9 cellular contexts compared by ENCODE assay signal in genomic region chr18:63339920-63340484, GRCh38. TPM values are rescaled to one million over a fixed set of nuclear protein-coding genes. Genes with fewer than 3 reads are reported as not detected.
A peak's percentile ranks its signal among the peaks of the same experiment; 100 is the strongest.
DNase-seq lines count a peak whose midpoint lies in the region; ATAC-seq and TF ChIP-seq lines count a peak whose summit lies in the region.
"Had no signal": no experiment of that assay in that cellular context is flagged by ENCODE, and none has a peak within 500 bp of the region (broad histone marks: within the 10 kb centered on the region; RNA-seq: fewer than 3 reads in every experiment).

No MANE protein-coding gene starts in this region.

- BruUV-seq in Panc1 (replicated peaks; lab: Mats Ljungman, UMichigan): no TSS peak

- intact Hi-C loops in Panc1 (cut with micrococcal nuclease; ENCODE audit: unreplicated experiment): no loop called here

- in situ Hi-C loops in HAP-1 (cut with MboI; ENCODE audit: low sequenced_read_pairs) (loop anchor here (10.0 kb wide), 1 partner anchor 95 kb away; no protein-coding TSS in a partner anchor), Panc1 (cut with HindIII; ENCODE audit: low pct_unique_long_range_greater_than_20kb, low sequenced_read_pairs) (no loop called here), brain microvascular endothelial cell (cut with HindIII; ENCODE audit: low pct_ligation_motif_present, low sequenced_read_pairs) (no loop called here)

- H3K27me3 ChIP-seq in HAP-1 (ENCODE audit: low read depth): no peaks in the 10 kb centered on the region
- no peaks in the 10 kb centered on the region for H3K27me3 ChIP-seq in Panc1 (ENCODE audit: control insufficient read depth, insufficient read depth, low read length)
- H3K27me3 ChIP-seq in brain microvascular endothelial cell (replicated peaks): no peaks in the 10 kb centered on the region
- H3K27me3 ChIP-seq in lung (ENCODE audit: control insufficient read depth, insufficient read depth): no peaks in the 10 kb centered on the region
- H3K27me3 ChIP-seq: SJSA1 had no signal

- H3K27ac ChIP-seq in Panc1 (ENCODE audit: low read length): no peak overlapping the region
- H3K27ac ChIP-seq in brain microvascular endothelial cell: no peak overlapping the region
- no peak overlapping the region for H3K27ac ChIP-seq in lung (ENCODE audit: low read depth in 1 of 2, low read length in 1 of 2)
- H3K27ac ChIP-seq: SJSA1 had no signal

- ATAC-seq in Panc1 (no peak), lung (ENCODE audit: insufficient read depth, low FRiP score) (no peak)

- CTCF ChIA-PET in Panc1 (lab: Charles Lee): interaction anchor here (0.6 kb wide), 1 partner anchor 191 kb away, joined by 3 read pairs; no protein-coding TSS in a partner anchor

- WGBS in lung, 2 donors: 35% methylated on average over 4 of the region's 4 CpGs

- DNase-seq in COR-L47 (lab: John Stamatoyannopoulos, UW) (peak; percentile 80), HAP-1 (ENCODE audit: low spot score in 2 of 2) (peak; percentile 43 to 71), Panc1 (ENCODE audit: low read depth, low spot score) (no peak), brain microvascular endothelial cell (no peak), lung (ENCODE audit: low spot score) (no peak), mesenteric fat pad (ENCODE audit: low spot score) (no peak), A172 (ENCODE audit: low spot score) (no peak), islet precursor cell (no peak)

- peaks cover 46% of the 10 kb centered on the region for H3K36me3 ChIP-seq in HAP-1 (replicated peaks)
- no peaks in the 10 kb centered on the region; the same call in 1 of the 2 replicates for H3K36me3 ChIP-seq in Panc1 (ENCODE audit: control insufficient read depth, insufficient read depth, low read length)
- peaks cover 47% of the 10 kb centered on the region for H3K36me3 ChIP-seq in brain microvascular endothelial cell (replicated peaks)
- H3K36me3 ChIP-seq in lung (ENCODE audit: control insufficient read depth in 2 of 2, insufficient read depth in 2 of 2, low read length in 2 of 2): peaks cover 25 to 33% of the 10 kb centered on the region in 2 donors

- peaks cover 9% of the 10 kb centered on the region for H3K4me1 ChIP-seq in HAP-1
- H3K4me1 ChIP-seq in Panc1 (ENCODE audit: control insufficient read depth, insufficient read depth, low read length): no peaks in the 10 kb centered on the region
- H3K4me1 ChIP-seq in lung (ENCODE audit: control insufficient read depth in 2 of 2, insufficient read depth in 2 of 2, low read length in 2 of 2): no peaks in the 10 kb centered on the region

- H3K4me3 ChIP-seq in HAP-1 (no peak overlapping the region), Panc1 (ENCODE audit: low read depth in 2 of 2, low read length in 2 of 2) (no peak overlapping the region), brain microvascular endothelial cell (ENCODE audit: low read depth, low read length) (no peak overlapping the region), lung (no peak overlapping the region)
- H3K4me3 ChIP-seq: SJSA1 had no signal

- POLR2A ChIA-PET in Panc1 (lab: Charles Lee): no interaction called here

- TF ChIP-seq CTCF in Panc1 (IDR thresholded peaks at IDR 0.05): peak; percentile 51; the same call in 1 of the 2 replicates
- peak; percentile 69 for TF ChIP-seq CTCF in brain microvascular endothelial cell (IDR thresholded peaks at IDR 0.05; ENCODE audit: low read depth, low read length, missing control alignments)
- TF ChIP-seq CTCF in lung (IDR thresholded peaks at IDR 0.05; ENCODE audit: control extremely low read depth, extremely low read depth): peak; percentile 8

- H3K9me3 ChIP-seq in HAP-1 (no peaks in the 10 kb centered on the region), Panc1 (ENCODE audit: control insufficient read depth, insufficient read depth, low read depth, low read length) (no peaks in the 10 kb centered on the region), lung (ENCODE audit: control insufficient read depth in 2 of 2, insufficient read depth in 1 of 2, low read length in 1 of 2) (no peaks in the 10 kb centered on the region)
- H3K9me3 ChIP-seq: SJSA1 had no signal

RNA-seq across cellular contexts. Expression of gene BCL2, which starts 20.4 kb away (rescaled TPM):
- total RNA-seq in Panc1 (2021; ENCODE audit: unreplicated experiment) (0.72 TPM), lung (10 to 100 TPM in 1 of 2 donors, 1 to 10 TPM in 1; 8.6 to 30.9 TPM), mesenteric fat pad (58.7 TPM)
- polyA plus RNA-seq in Panc1 (2012; ENCODE audit: insufficient read length): 0.31 TPM
- polyA plus RNA-seq in lung: 1 to 10 TPM; 1.5 to 2.0 TPM
- total RNA-seq in A172 (2014; rRNA removed; shearing (Covaris generic)): 2.5 and 3.7 TPM in 2 replicates

RNA-seq across cellular contexts. Expression of gene KDSR, which starts 27.0 kb away (rescaled TPM):
- 29.8 TPM for total RNA-seq in Panc1 (2021; ENCODE audit: unreplicated experiment)
- polyA plus RNA-seq in Panc1 (2012; ENCODE audit: insufficient read length): 24.2 TPM
- total RNA-seq in lung: 10 to 100 TPM; 52.3 to 62.1 TPM
- 10 to 100 TPM; 22.3 to 32.7 TPM for polyA plus RNA-seq in lung
- 55.6 TPM for total RNA-seq in mesenteric fat pad
- total RNA-seq in A172 (2014; rRNA removed; shearing (Covaris generic)): 24.0 and 32.9 TPM in 2 replicates

Comparison
In these comparisons a context has a peak if more than half of its experiments do, and no peak if none do; other contexts are left out.
1. DNase-seq: peak in COR-L47 (single experiment) and HAP-1 (2 of 2); none in Panc1 (single experiment), brain microvascular endothelial cell (single experiment), lung (single experiment), mesenteric fat pad (single experiment), A172 (single experiment) and islet precursor cell (single experiment).
2. CTCF ChIP-seq: peak in every context shown above with its lines; median percentile 69 in brain microvascular endothelial cell; 51 in Panc1; 8 in lung.